In the genomic region with DNA sequence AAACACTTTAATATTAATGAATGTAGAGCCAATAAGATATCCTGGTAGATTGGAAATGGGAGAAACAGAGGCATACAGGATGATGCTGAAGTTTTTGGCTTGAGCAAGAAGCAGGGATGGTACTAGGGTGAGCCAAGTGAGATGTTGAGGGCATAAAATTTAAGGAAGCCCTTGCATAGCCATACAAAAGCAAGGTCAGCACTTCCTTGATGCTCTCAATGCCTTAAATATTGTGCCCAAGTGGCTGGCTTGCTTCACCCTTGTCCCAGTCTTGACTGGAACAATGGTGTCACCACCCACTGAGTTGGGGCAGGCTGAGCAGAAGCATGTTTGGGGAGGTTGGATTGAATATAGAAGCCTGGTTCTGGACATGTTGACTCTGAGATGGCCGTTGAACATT, we compare ENCODE assay signal across 2 cellular contexts.
TF ChIP-seq lines count a peak whose summit lies in the region.

No MANE protein-coding gene starts in this region.

TF ChIP-seq in A549, 52 proteins besides CTCF, POLR2A, EP300 and RAD21:
- no peak for TF ChIP-seq CHD4 (IDR thresholded peaks at IDR 0.05; ENCODE audit: borderline replicate concordance)
- peak; percentile 56 for TF ChIP-seq MAFK (IDR thresholded peaks at IDR 0.05; ENCODE audit: partially characterized antibody)

TF ChIP-seq in IMR-90, 13 proteins besides CTCF, POLR2A, EP300 and RAD21:
- TF ChIP-seq MAFK (IDR thresholded peaks at IDR 0.05; ENCODE audit: low read depth, low read length) (peak; percentile 39), CHD1 (IDR thresholded peaks at IDR 0.05; ENCODE audit: low read depth, low read length) (no peak)
